In the genomic region with DNA sequence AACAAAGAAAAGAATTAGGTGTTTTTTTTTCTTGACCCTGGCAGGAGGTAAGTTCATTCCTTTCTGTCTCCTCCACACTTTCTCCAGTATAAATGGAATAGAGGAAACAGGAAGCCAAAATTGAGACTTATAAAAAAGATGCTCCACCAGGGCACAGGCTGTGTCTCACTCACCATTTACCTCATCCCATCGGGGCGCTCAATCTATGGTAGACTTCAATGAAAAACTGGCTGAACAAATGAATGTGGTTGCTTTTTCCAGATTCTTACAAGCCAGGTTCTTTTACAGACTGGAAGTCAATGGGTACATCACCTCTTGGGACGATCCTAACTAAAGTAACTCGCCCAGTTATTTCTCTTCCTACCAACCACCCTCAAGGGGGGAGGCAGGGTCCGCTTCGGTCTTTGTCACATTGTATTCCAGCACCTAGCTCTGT, we compare ENCODE assay signal across 8 cellular contexts. TPM values are rescaled to one million over a fixed set of nuclear protein-coding genes. Genes with fewer than 3 reads are reported as not detected.
DNase-seq lines count a peak whose midpoint lies in the region; ATAC-seq and TF ChIP-seq lines count a peak whose summit lies in the region.

No MANE protein-coding gene starts in this region.

- H3K4me3 ChIP-seq in right atrium auricular region (peak overlapping the region; percentile 80 to 91), spleen (peak overlapping the region; percentile 79 to 93 (median 88))

- POLR2A ChIA-PET in activated CD8-positive, alpha-beta T cell treated with anti-CD3 and anti-CD28 coated beads for 36 hours (lab: Charles Lee) = interaction anchor here (1.0 to 2.2 kb wide), 3 partner anchors 9 to 22 kb away, joined by 3 to 10 read pairs (median 3); partner anchors contain the start of gene ATP10D

- H3K9me3 Mint-ChIP-seq in activated naive CD4-positive, alpha-beta T cell treated with anti-CD3 and anti-CD28 coated beads, Interleukin-2, amount 10 ng/mL, durations not matched to agents 7 days and 5 days = no peaks in the 10 kb centered on the region
- H3K9me3 Mint-ChIP-seq in activated CD8-positive, alpha-beta T cell treated with anti-CD3 and anti-CD28 coated beads for 36 hours = no peaks in the 10 kb centered on the region

- WGBS in spleen, 5 donors = 5 to 13% (median 8%) methylated on average over 6 of the region's 6 CpGs

- H3K9me3 ChIP-seq in right atrium auricular region (no peaks in the 10 kb centered on the region), spleen (no peaks in the 10 kb centered on the region)

- peaks cover 0 to 10% of the 10 kb centered on the region in 2 donors for H3K4me1 ChIP-seq in right atrium auricular region
- peaks cover 0 to 54% (median 22%) of the 10 kb centered on the region in 6 donors for H3K4me1 ChIP-seq in spleen

- H3K4me1 Mint-ChIP-seq in activated naive CD4-positive, alpha-beta T cell treated with anti-CD3 and anti-CD28 coated beads, Interleukin-2, amount 10 ng/mL, durations not matched to agents 7 days and 5 days = peaks cover 27% of the 10 kb centered on the region
- peaks cover 31% of the 10 kb centered on the region for H3K4me1 Mint-ChIP-seq in activated CD8-positive, alpha-beta T cell treated with anti-CD3 and anti-CD28 coated beads for 36 hours (ENCODE audit: low read depth)

- peak overlapping the region; percentile 82 for H3K4me3 Mint-ChIP-seq in activated naive CD4-positive, alpha-beta T cell treated with anti-CD3 and anti-CD28 coated beads, Interleukin-2, amount 10 ng/mL, durations not matched to agents 7 days and 5 days
- H3K4me3 Mint-ChIP-seq in activated CD8-positive, alpha-beta T cell treated with anti-CD3 and anti-CD28 coated beads for 36 hours = peak overlapping the region; percentile 86

- DNase-seq in activated naive CD4-positive, alpha-beta T cell treated with anti-CD3 and anti-CD28 coated beads, Interleukin-2, amount 10 ng/mL, durations not matched to agents 7 days and 5 days = peak; percentile 23
- no peak for DNase-seq in activated naive CD4-positive, alpha-beta T cell treated with Interleukin-2 at 50 U/mL for 16 hours
- DNase-seq in activated CD8-positive, alpha-beta T cell treated with anti-CD3 and anti-CD28 coated beads for 36 hours = no peak
- DNase-seq in right atrium auricular region (ENCODE audit: low spot score) (no peak), spleen (no peak), NCI-H1694 treated with DMSO at 0.1 percent for 48 hours (lab: John Stamatoyannopoulos, UW) (no peak)
- no peak for DNase-seq in stimulated activated CD4-positive, alpha-beta T cell treated with anti-CD3 and anti-CD28 coated beads, Interleukin-4, amount 100 ng/mL, for 24 hours

- peak overlapping the region; percentile 81 for H3K27ac Mint-ChIP-seq in activated naive CD4-positive, alpha-beta T cell treated with anti-CD3 and anti-CD28 coated beads, Interleukin-2, amount 10 ng/mL, durations not matched to agents 7 days and 5 days
- peak overlapping the region; percentile 76 for H3K27ac Mint-ChIP-seq in activated CD8-positive, alpha-beta T cell treated with anti-CD3 and anti-CD28 coated beads for 36 hours

- H3K27me3 Mint-ChIP-seq in activated naive CD4-positive, alpha-beta T cell treated with anti-CD3 and anti-CD28 coated beads, Interleukin-2, amount 10 ng/mL, durations not matched to agents 7 days and 5 days = no peaks in the 10 kb centered on the region
- no peaks in the 10 kb centered on the region for H3K27me3 Mint-ChIP-seq in activated CD8-positive, alpha-beta T cell treated with anti-CD3 and anti-CD28 coated beads for 36 hours

- CTCF ChIA-PET in activated naive CD4-positive, alpha-beta T cell treated with anti-CD3 and anti-CD28 coated beads, Interleukin-2, amount 10 ng/mL, durations not matched to agents 7 days and 5 days (lab: Charles Lee) = interaction anchor here (1.0 to 1.5 kb wide), 4 partner anchors 22 to 102 kb away, joined by 3 to 5 read pairs (median 5); partner anchors contain the start of gene ATP10D
- CTCF ChIA-PET in activated CD8-positive, alpha-beta T cell treated with anti-CD3 and anti-CD28 coated beads for 36 hours (lab: Charles Lee) = interaction anchor here (0.7 to 2.4 kb wide), 7 partner anchors 10 to 104 kb away, joined by 3 to 16 read pairs (median 6); partner anchors contain the start of gene ATP10D

- H3K36me3 ChIP-seq in right atrium auricular region = no peaks in the 10 kb centered on the region
- H3K36me3 ChIP-seq in spleen = peaks cover 0 to 22% (median 7%) of the 10 kb centered on the region in 6 donors

- TF ChIP-seq CTCF in activated CD8-positive, alpha-beta T cell treated with anti-CD3 and anti-CD28 coated beads for 36 hours (IDR thresholded peaks at IDR 0.05) = no peak
- TF ChIP-seq CTCF in right atrium auricular region (IDR thresholded peaks at IDR 0.05) = no peak
- TF ChIP-seq CTCF in spleen (IDR thresholded peaks at IDR 0.05 in 8 of 11, conservative IDR thresholded peaks at IDR 0.05 in 3 of 11) = no peak

- peak overlapping the region; percentile 89 to 92 for H3K27ac ChIP-seq in right atrium auricular region
- H3K27ac ChIP-seq in spleen = peak overlapping the region; percentile 84 to 95 (median 90)

- TF ChIP-seq POLR2A in spleen (IDR thresholded peaks at IDR 0.05) = no peak

- H3K27me3 ChIP-seq in right atrium auricular region = no peaks in the 10 kb centered on the region
- H3K27me3 ChIP-seq in spleen (replicated peaks in 1 of 7) = no peaks in the 10 kb centered on the region

- ATAC-seq in HG03135 (IDR thresholded peaks at IDR 0.05; ENCODE audit: unreplicated experiment) = peak; percentile 14
- ATAC-seq in activated CD8-positive, alpha-beta T cell treated with anti-CD3 and anti-CD28 coated beads for 36 hours = peak; percentile 14

- H3K36me3 Mint-ChIP-seq in activated naive CD4-positive, alpha-beta T cell treated with anti-CD3 and anti-CD28 coated beads, Interleukin-2, amount 10 ng/mL, durations not matched to agents 7 days and 5 days = peaks cover 6% of the 10 kb centered on the region
- H3K36me3 Mint-ChIP-seq in activated CD8-positive, alpha-beta T cell treated with anti-CD3 and anti-CD28 coated beads for 36 hours (ENCODE audit: low read depth) = peaks cover 4% of the 10 kb centered on the region

- intact Hi-C loops in activated CD8-positive, alpha-beta T cell treated with anti-CD3 and anti-CD28 coated beads for 36 hours (cut with micrococcal nuclease) = no loop called here
- intact Hi-C loops in spleen (cut with DNase I; ENCODE audit: low total_unique reads) = loop anchor here (10.0 kb wide), 1 partner anchor 102 kb away; no protein-coding TSS in a partner anchor

RNA-seq across cellular contexts. Expression of gene COMMD8, which starts 0.7 kb away (rescaled TPM):
- total RNA-seq in activated CD8-positive, alpha-beta T cell treated with anti-CD3 and anti-CD28 coated beads for 36 hours = 10 to 100 TPM; 30.5 to 32.8 TPM
- total RNA-seq in right atrium auricular region (10 to 100 TPM; 11.6 to 18.5 TPM), spleen (10 to 100 TPM; 14.1 to 21.1 (median 19.4) TPM)
- polyA plus RNA-seq in spleen = 10 to 100 TPM; 25.2 to 30.9 (median 28.5) TPM

RNA-seq across cellular contexts. Expression of gene ATP10D, which starts 22.3 kb away (rescaled TPM):
- total RNA-seq in activated CD8-positive, alpha-beta T cell treated with anti-CD3 and anti-CD28 coated beads for 36 hours = 1 to 10 TPM; 4.1 to 4.7 TPM
- total RNA-seq in right atrium auricular region (1 to 10 TPM; 6.9 to 8.9 TPM), spleen (10 to 100 TPM; 47.3 to 79.1 (median 52.8) TPM)
- 1 to 10 TPM; 4.6 to 6.4 (median 5.6) TPM for polyA plus RNA-seq in spleen

Comparison
In these comparisons a context has a peak if more than half of its experiments do, and no peak if none do; other contexts are left out.
1. RNA of gene ATP10D, which starts 22.3 kb away (total RNA-seq): 47.3 to 79.1 TPM in spleen; 6.9 to 8.9 TPM in right atrium auricular region and 4.1 to 4.7 TPM in activated CD8-positive, alpha-beta T cell treated with anti-CD3 and anti-CD28 coated beads for 36 hours; every median in the first group is over 4 times any median in the second.